Comparison of ENCODE assay signal across 16 cellular contexts in genomic region chr10:96565774-96566173, GRCh38. TPM values are rescaled to one million over a fixed set of nuclear protein-coding genes. Genes with fewer than 3 reads are reported as not detected.
DNase-seq lines count a peak whose midpoint lies in the region; ATAC-seq and TF ChIP-seq lines count a peak whose summit lies in the region.
"Had no signal": no experiment of that assay in that cellular context is flagged by ENCODE, and none has a peak within 500 bp of the region (broad histone marks: within the 10 kb centered on the region; RNA-seq: fewer than 3 reads in every experiment).

No MANE protein-coding gene starts in this region.

- no peaks in the 10 kb centered on the region for H3K27me3 Mint-ChIP-seq in activated CD8-positive, alpha-beta T cell treated with anti-CD3 and anti-CD28 coated beads for 36 hours
- H3K27me3 Mint-ChIP-seq: activated CD4-positive, alpha-beta memory T cell treated with anti-CD3 and anti-CD28 coated beads, Interleukin-2, amount 10 ng/mL, durations not matched to agents 7 days and 5 days had no signal

- H3K36me3 Mint-ChIP-seq in activated CD8-positive, alpha-beta T cell treated with anti-CD3 and anti-CD28 coated beads for 36 hours (ENCODE audit: low read depth) = peaks cover 42% of the 10 kb centered on the region

- no peaks in the 10 kb centered on the region for H3K9me3 Mint-ChIP-seq in activated CD8-positive, alpha-beta T cell treated with anti-CD3 and anti-CD28 coated beads for 36 hours
- H3K9me3 Mint-ChIP-seq: activated CD4-positive, alpha-beta memory T cell treated with anti-CD3 and anti-CD28 coated beads, Interleukin-2, amount 10 ng/mL, durations not matched to agents 7 days and 5 days; activated naive CD4-positive, alpha-beta T cell treated with anti-CD3 and anti-CD28 coated beads for 36 hours had no signal

- intact Hi-C loops in activated CD8-positive, alpha-beta T cell treated with anti-CD3 and anti-CD28 coated beads for 36 hours (cut with micrococcal nuclease) = no loop called here
- intact Hi-C loops in vagina (cut with DNase I) (no loop called here), psoas muscle (cut with DNase I) (no loop called here)

- no peak overlapping the region for H3K4me3 ChIP-seq in fibroblast of the aortic adventitia (ENCODE audit: low read depth, low read length)
- H3K4me3 ChIP-seq in vagina = no peak overlapping the region
- no peak overlapping the region for H3K4me3 ChIP-seq in psoas muscle
- H3K4me3 ChIP-seq: BLaER1 had no signal

- H3K27ac Mint-ChIP-seq in activated CD8-positive, alpha-beta T cell treated with anti-CD3 and anti-CD28 coated beads for 36 hours = no peak overlapping the region
- H3K27ac Mint-ChIP-seq: activated CD4-positive, alpha-beta memory T cell treated with anti-CD3 and anti-CD28 coated beads, Interleukin-2, amount 10 ng/mL, durations not matched to agents 7 days and 5 days; activated naive CD4-positive, alpha-beta T cell treated with anti-CD3 and anti-CD28 coated beads for 36 hours had no signal

- H3K27ac ChIP-seq in vagina (no peak overlapping the region), psoas muscle (no peak overlapping the region)
- H3K27ac ChIP-seq: BLaER1 had no signal

- POLR2A ChIA-PET in activated CD8-positive, alpha-beta T cell treated with anti-CD3 and anti-CD28 coated beads for 36 hours (lab: Charles Lee) = no interaction called here

- peak; percentile 93 for ATAC-seq in activated CD8-positive, alpha-beta T cell treated with anti-CD3 and anti-CD28 coated beads for 36 hours
- ATAC-seq in HG02938 (IDR thresholded peaks at IDR 0.05; ENCODE audit: unreplicated experiment) = no peak
- ATAC-seq in psoas muscle = no peak

- DNase-seq in A172 (ENCODE audit: low spot score) (peak; percentile 73), GM03348 (ENCODE audit: low spot score) (peak; percentile 58), fibroblast of the aortic adventitia (ENCODE audit: low read depth) (peak; percentile 58), vagina (ENCODE audit: extremely low spot score in 2 of 2) (no peak), NCI-H1436 (lab: John Stamatoyannopoulos, UW) (no peak), psoas muscle (no peak)
- DNase-seq in activated CD8-positive, alpha-beta T cell treated with anti-CD3 and anti-CD28 coated beads for 36 hours = no peak
- DNase-seq: activated CD4-positive, alpha-beta memory T cell treated with anti-CD3 and anti-CD28 coated beads, Interleukin-2, amount 10 ng/mL, durations not matched to agents 7 days and 5 days; activated naive CD4-positive, alpha-beta T cell treated with anti-CD3 and anti-CD28 coated beads for 36 hours; NCI-H510A treated with DMSO at 0.1 percent for 48 hours; retina; RPMI8226; stimulated activated CD4-positive, alpha-beta T cell treated with anti-CD3 and anti-CD28 coated beads, Interleukin-2, amount 100 ng/mL, for 48 hours; stimulated activated naive CD4-positive, alpha-beta T cell had no signal

- H3K4me1 Mint-ChIP-seq in activated CD8-positive, alpha-beta T cell treated with anti-CD3 and anti-CD28 coated beads for 36 hours (ENCODE audit: low read depth) = peaks cover 39% of the 10 kb centered on the region

- H3K4me1 ChIP-seq in vagina = peaks cover 20% of the 10 kb centered on the region
- peaks cover 10% of the 10 kb centered on the region for H3K4me1 ChIP-seq in psoas muscle
- H3K4me1 ChIP-seq: BLaER1 had no signal

- H3K4me3 Mint-ChIP-seq in activated CD8-positive, alpha-beta T cell treated with anti-CD3 and anti-CD28 coated beads for 36 hours = no peak overlapping the region
- H3K4me3 Mint-ChIP-seq: activated CD4-positive, alpha-beta memory T cell treated with anti-CD3 and anti-CD28 coated beads, Interleukin-2, amount 10 ng/mL, durations not matched to agents 7 days and 5 days; activated naive CD4-positive, alpha-beta T cell treated with anti-CD3 and anti-CD28 coated beads for 36 hours had no signal

- 41 to 59% (median 42%) methylated on average over 1 of the region's 1 CpG for WGBS in psoas muscle, 3 donors

- no peak for TF ChIP-seq CTCF in activated CD8-positive, alpha-beta T cell treated with anti-CD3 and anti-CD28 coated beads for 36 hours (IDR thresholded peaks at IDR 0.05)
- TF ChIP-seq CTCF in fibroblast of the aortic adventitia (IDR thresholded peaks at IDR 0.05; ENCODE audit: insufficient read depth, low read length) = no peak
- TF ChIP-seq CTCF in vagina (IDR thresholded peaks at IDR 0.05) = no peak
- TF ChIP-seq CTCF in psoas muscle (IDR thresholded peaks at IDR 0.05) = no peak

- H3K9me3 ChIP-seq in vagina (no peaks in the 10 kb centered on the region), psoas muscle (no peaks in the 10 kb centered on the region)
- H3K9me3 ChIP-seq: BLaER1 had no signal

- H3K36me3 ChIP-seq in vagina (peaks cover 0 to 5% of the 10 kb centered on the region in 2 donors), psoas muscle (ENCODE audit: insufficient read depth in 1 of 2, low read depth in 1 of 2) (peaks cover 0 to 25% of the 10 kb centered on the region in 2 donors)

- CTCF ChIA-PET in activated CD8-positive, alpha-beta T cell treated with anti-CD3 and anti-CD28 coated beads for 36 hours (lab: Charles Lee) = no interaction called here

- TF ChIP-seq POLR2A in vagina (IDR thresholded peaks at IDR 0.05) = no peak

- H3K27me3 ChIP-seq in vagina = no peaks in the 10 kb centered on the region
- H3K27me3 ChIP-seq in psoas muscle (ENCODE audit: insufficient read depth in 3 of 3, low read length in 2 of 3) = no peaks in the 10 kb centered on the region
- H3K27me3 ChIP-seq: BLaER1 had no signal

RNA-seq across cellular contexts. Expression of gene TM9SF3, which starts 21.0 kb away (rescaled TPM):
- total RNA-seq in A172 (2014; rRNA removed; shearing (Covaris generic)) = 144 and 146 TPM in 2 replicates
- total RNA-seq in activated CD8-positive, alpha-beta T cell treated with anti-CD3 and anti-CD28 coated beads for 36 hours = 10 to 100 TPM; 66.4 to 71.1 TPM
- total RNA-seq in fibroblast of the aortic adventitia (ENCODE audit: low replicate concordance) (73.8 and 120 TPM in 2 replicates), vagina (58.4 TPM), psoas muscle (10 to 100 TPM; 30.4 to 60.6 (median 57.4) TPM)
- polyA plus RNA-seq in psoas muscle = 10 to 100 TPM; 14.4 to 49.0 (median 38.4) TPM

RNA-seq across cellular contexts. Expression of gene TLL2, which starts 52.0 kb away (rescaled TPM):
- total RNA-seq in A172 (2014; rRNA removed; shearing (Covaris generic)) = 0.12 and 0.38 TPM in 2 replicates
- under 1 TPM; 0.09 to 0.18 TPM for total RNA-seq in activated CD8-positive, alpha-beta T cell treated with anti-CD3 and anti-CD28 coated beads for 36 hours
- total RNA-seq in fibroblast of the aortic adventitia (ENCODE audit: low replicate concordance) (under 0.01 TPM in 2 replicates), vagina (0.25 TPM), psoas muscle (under 1 TPM; 0.30 to 0.41 (median 0.33) TPM)
- polyA plus RNA-seq in psoas muscle = under 1 TPM; 0.22 to 0.64 (median 0.30) TPM
- total RNA-seq: activated CD4-positive, alpha-beta memory T cell treated with anti-CD3 and anti-CD28 coated beads, Interleukin-2, amount 10 ng/mL, durations not matched to agents 7 days and 5 days had no signal

Comparison
In these comparisons a context has a peak if more than half of its experiments do, and no peak if none do; other contexts are left out.
1. DNase-seq: peak in A172 (single experiment), GM03348 (single experiment) and fibroblast of the aortic adventitia (single experiment); none in activated CD8-positive, alpha-beta T cell treated with anti-CD3 and anti-CD28 coated beads for 36 hours (single experiment), vagina (0 of 2), NCI-H1436 (single experiment) and psoas muscle (0 of 2).